Comparison of ENCODE assay signal across 13 cellular contexts in the genomic region with DNA sequence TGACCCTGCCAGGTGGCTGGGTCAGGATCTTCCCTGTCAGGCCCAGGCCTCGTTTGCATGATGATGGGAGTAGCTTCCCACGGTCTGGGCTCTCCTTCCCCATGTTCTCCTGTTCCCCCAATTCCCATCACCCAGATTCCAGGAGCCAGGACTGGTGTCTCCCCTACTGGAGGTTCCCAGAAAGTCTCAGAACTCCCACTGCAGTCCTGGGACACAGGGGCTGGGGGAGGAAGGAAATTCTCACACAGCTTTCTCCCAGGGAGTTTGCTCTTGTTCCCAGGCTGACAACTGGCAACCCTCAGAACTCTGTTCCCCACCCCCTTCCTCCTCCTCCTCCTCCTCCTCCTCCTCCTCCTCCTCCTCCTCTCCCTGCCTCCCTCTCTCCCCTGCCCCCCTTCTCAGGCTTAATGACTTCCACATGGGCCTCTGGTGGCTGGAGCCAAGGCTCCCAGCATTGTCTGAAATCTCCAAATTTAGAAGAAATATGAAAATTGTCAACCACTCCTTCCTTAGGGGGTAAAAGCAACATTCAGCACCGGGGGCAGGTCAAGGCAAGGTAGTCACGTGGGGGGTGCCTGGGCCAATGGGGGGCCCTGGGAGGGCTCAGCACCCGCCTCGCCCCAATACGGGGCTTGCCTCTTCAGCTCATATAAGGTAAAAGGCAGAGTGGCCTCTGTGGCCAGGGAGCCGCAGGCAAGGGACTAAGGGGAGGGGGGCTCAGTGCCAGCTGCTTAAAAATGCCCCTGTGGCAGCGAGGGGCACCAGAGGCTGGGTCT. TPM values are rescaled to one million over a fixed set of nuclear protein-coding genes. Genes with fewer than 3 reads are reported as not detected.
DNase-seq lines count a peak whose midpoint lies in the region; ATAC-seq and TF ChIP-seq lines count a peak whose summit lies in the region.
"Had no signal": no experiment of that assay in that cellular context is flagged by ENCODE, and none has a peak within 500 bp of the region (broad histone marks: within the 10 kb centered on the region; RNA-seq: fewer than 3 reads in every experiment).

No MANE protein-coding gene starts in this region.

- peaks cover 2% of the 10 kb centered on the region for H3K27me3 Mint-ChIP-seq in neural progenitor cell (ENCODE audit: insufficient read depth, low read depth)

- peaks cover 39% of the 10 kb centered on the region for H3K79me2 ChIP-seq in ACC112 (ENCODE audit: control insufficient read depth, insufficient read depth, low read length, unreplicated experiment)
- no peaks in the 10 kb centered on the region for H3K79me2 ChIP-seq in neural progenitor cell (ENCODE audit: low read depth)

- peak overlapping the region; percentile 81 for H3K27ac Mint-ChIP-seq in neural progenitor cell

- H3K4me1 ChIP-seq in ACC112 (ENCODE audit: control insufficient read depth, insufficient read depth, low read length, unreplicated experiment) (peaks cover 55% of the 10 kb centered on the region), neural progenitor cell (peaks cover 24% of the 10 kb centered on the region)

- ATAC-seq in HG03521 (IDR thresholded peaks at IDR 0.05; ENCODE audit: unreplicated experiment) = no peak
- no peak for ATAC-seq in HG02588 (IDR thresholded peaks at IDR 0.05; ENCODE audit: unreplicated experiment)

- DNase-seq in foreskin fibroblast = peak; percentile 74 to 83
- peak; percentile 21 for DNase-seq in neural progenitor cell (ENCODE audit: low spot score)
- DNase-seq in NCI-H187 treated with DMSO at 0.1 percent for 48 hours (lab: John Stamatoyannopoulos, UW) = no peak
- DNase-seq in NCI-H187 (lab: John Stamatoyannopoulos, UW) = no peak
- DNase-seq: activated naive CD4-positive, alpha-beta T cell treated with Interleukin-2 at 50 U/mL for 16 hours; AML-193; mammary epithelial cell; stimulated activated CD8-positive, alpha-beta memory T cell treated with anti-CD3 and anti-CD28 coated beads, Interleukin-4, amount 100 ng/mL, for 48 hours; T-helper 9 cell had no signal

- H3K4me2 ChIP-seq in neural progenitor cell = no peak overlapping the region

- no peaks in the 10 kb centered on the region for H3K27me3 ChIP-seq in ACC112 (ENCODE audit: insufficient read depth, low read length)
- H3K27me3 ChIP-seq in neural progenitor cell = no peaks in the 10 kb centered on the region

- no peaks in the 10 kb centered on the region for H3K9me3 Mint-ChIP-seq in neural progenitor cell

- no peak overlapping the region for H3K4me3 Mint-ChIP-seq in neural progenitor cell

- H2AFZ ChIP-seq in ACC112 (ENCODE audit: low read length, unreplicated experiment) (no peak overlapping the region), neural progenitor cell (replicated peaks) (no peak overlapping the region)

- H3K36me3 Mint-ChIP-seq in neural progenitor cell = no peaks in the 10 kb centered on the region

- no peak overlapping the region for H3K9ac ChIP-seq in neural progenitor cell

- peaks cover 42% of the 10 kb centered on the region for H3K4me1 Mint-ChIP-seq in neural progenitor cell

- H3K4me3 ChIP-seq in ACC112 (ENCODE audit: low read depth, low read length) (peak overlapping the region; percentile 79), WI38 (ENCODE audit: low read depth, low read length) (peak overlapping the region; percentile 95), foreskin fibroblast (ENCODE audit: low read depth in 1 of 2, low read length in 2 of 2) (peak overlapping the region; percentile 94 to 100), neural progenitor cell (no peak overlapping the region)

- TF ChIP-seq CTCF in WI38 (IDR thresholded peaks at IDR 0.05; ENCODE audit: low read depth, low read length) = no peak
- TF ChIP-seq CTCF in foreskin fibroblast (IDR thresholded peaks at IDR 0.05; ENCODE audit: low read depth, low read length) = peak; percentile 9
- no peak for TF ChIP-seq CTCF in neural progenitor cell (IDR thresholded peaks at IDR 0.05)

- no peaks in the 10 kb centered on the region for H3K9me3 ChIP-seq in neural progenitor cell (ENCODE audit: low read depth)

- H3K27ac ChIP-seq in ACC112 (ENCODE audit: low read depth, low read length) = peak overlapping the region; percentile 94
- H3K27ac ChIP-seq in neural progenitor cell = no peak overlapping the region

- H4K20me1 ChIP-seq in neural progenitor cell (ENCODE audit: low read depth) = no peaks in the 10 kb centered on the region

- no peaks in the 10 kb centered on the region for H3F3A ChIP-seq in neural progenitor cell (ENCODE audit: low read depth)

- H3K36me3 ChIP-seq in ACC112 (ENCODE audit: insufficient read depth, low read length) (no peaks in the 10 kb centered on the region), neural progenitor cell (no peaks in the 10 kb centered on the region)

RNA-seq across cellular contexts. Expression of a gene that starts 27.3 kb away (rescaled TPM):
- total RNA-seq in neural progenitor cell (ENCODE audit: low replicate concordance) = not detected in 2 replicates

RNA-seq across cellular contexts. Expression of a gene that starts 48.5 kb away (rescaled TPM):
- total RNA-seq in neural progenitor cell (ENCODE audit: low replicate concordance) = 16.4 and 28.3 TPM in 2 replicates

Comparison
In these comparisons a context has a peak if more than half of its experiments do, and no peak if none do; other contexts are left out.
1. DNase-seq: peak in foreskin fibroblast (2 of 2) and neural progenitor cell (single experiment); none in NCI-H187 treated with DMSO at 0.1 percent for 48 hours (single experiment) and NCI-H187 (0 of 2).